7 cellular contexts compared by ENCODE assay signal in the genomic region with DNA sequence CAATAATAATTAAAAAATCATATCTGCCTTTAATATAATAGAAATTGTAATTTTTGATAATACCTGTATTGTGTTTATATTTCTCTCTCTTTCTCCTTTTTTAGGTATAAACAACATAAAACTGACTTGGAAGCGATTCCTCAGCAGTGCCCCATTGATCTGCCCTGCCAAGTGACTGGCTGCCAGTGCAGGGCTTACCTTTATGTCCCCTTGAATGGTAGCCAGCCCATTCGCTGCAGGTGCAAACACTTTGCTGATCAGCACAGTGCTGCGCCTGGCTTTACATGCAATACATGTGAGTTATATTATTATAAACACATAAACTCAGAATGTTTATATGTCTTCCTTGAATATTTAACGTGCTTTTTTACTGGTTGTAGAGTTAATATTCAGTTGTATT. TPM values are rescaled to one million over a fixed set of nuclear protein-coding genes. Genes with fewer than 3 reads are reported as not detected.
"Had no signal": no experiment of that assay in that cellular context is flagged by ENCODE, and none has a peak within 500 bp of the region (broad histone marks: within the 10 kb centered on the region; RNA-seq: fewer than 3 reads in every experiment).

No MANE protein-coding gene starts in this region.

- H3K4me3 ChIP-seq: K562 had no signal

- ATAC-seq: K562 had no signal

- H3K27ac ChIP-seq: HL-60 had no signal

- H3K27ac Mint-ChIP-seq: IgD-negative memory B cell had no signal

- FAIRE-seq: HTR-8/SVneo had no signal

- H3K9me3 Mint-ChIP-seq: IgD-negative memory B cell had no signal

- H3K27me3 Mint-ChIP-seq: IgD-negative memory B cell had no signal

- H3K4me3 Mint-ChIP-seq: IgD-negative memory B cell had no signal

- DNase-seq: IMR-90, KBM-7 had no signal

RNA-seq across cellular contexts. Expression of a gene that starts 9.2 kb away (rescaled TPM):
- total RNA-seq: HT1080, K562 had no signal
- polyA plus RNA-seq: K562 had no signal

RNA-seq across cellular contexts. Expression of a gene that starts 20.9 kb away (rescaled TPM):
- total RNA-seq: IMR-90 had no signal
- polyA plus RNA-seq: IgD-negative memory B cell, IMR-90 had no signal
